Comparison of ENCODE assay signal across 20 cellular contexts in the genomic region with DNA sequence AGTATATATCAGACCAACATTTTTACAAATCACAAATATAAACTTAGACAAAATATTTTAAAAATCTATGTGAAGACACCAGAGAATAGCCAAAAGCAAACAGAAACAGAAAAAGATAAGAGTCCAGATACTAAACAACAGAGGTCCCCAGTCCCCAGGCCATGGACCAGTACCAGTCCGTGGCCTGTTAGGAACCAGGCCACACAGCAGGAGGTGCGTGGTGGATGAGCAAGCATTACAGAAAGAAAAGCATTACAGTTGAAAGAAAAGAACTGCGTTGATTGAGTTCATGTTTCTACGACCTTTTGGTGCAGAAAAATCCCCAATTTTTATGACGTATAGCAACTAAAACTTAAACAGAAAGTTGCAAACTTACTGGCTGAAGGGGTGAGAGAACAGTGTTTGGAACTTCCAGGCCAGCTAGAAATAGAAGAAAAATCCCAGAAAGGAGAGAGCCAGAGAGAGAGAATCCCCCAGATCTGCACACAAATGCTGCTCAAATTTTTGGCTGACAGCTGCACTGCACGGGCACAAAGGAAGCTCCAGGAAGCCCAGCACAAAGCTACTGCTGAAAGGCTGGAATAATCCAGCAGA.
DNase-seq lines count a peak whose midpoint lies in the region; ATAC-seq lines count a peak whose summit lies in the region.
"Had no signal": no experiment of that assay in that cellular context is flagged by ENCODE, and none has a peak within 500 bp of the region (broad histone marks: within the 10 kb centered on the region; RNA-seq: fewer than 3 reads in every experiment).

No MANE protein-coding gene starts in this region.

- H3K4me3 ChIP-seq in ectodermal cell (ENCODE audit: insufficient read depth, low read depth, low read length), result no peak overlapping the region
- H3K4me3 ChIP-seq: BLaER1, PC-9, SK-N-MC had no signal

- 65 to 69% methylated on average over 6 of the region's 6 CpGs for WGBS in ectodermal cell, 2 experiments

- no peak overlapping the region for H3K4me3 Mint-ChIP-seq in activated CD4-positive, alpha-beta T cell treated with anti-CD3 and anti-CD28 coated beads, Interleukin-2, amount 10 ng/mL, durations not matched to agents 7 days and 5 days
- no peak overlapping the region for H3K4me3 Mint-ChIP-seq in stimulated activated effector memory CD8-positive, alpha-beta T cell treated with anti-CD3 and anti-CD28 coated beads, Interleukin-12 subunit alpha, Interleukin-12 subunit beta, amount 100 ng/mL, for 72 hours

- peak; percentile 3 for DNase-seq in activated CD4-positive, alpha-beta T cell treated with anti-CD3 and anti-CD28 coated beads, Interleukin-2, amount 10 ng/mL, durations not matched to agents 7 days and 5 days
- DNase-seq in activated CD4-positive, alpha-beta T cell treated with anti-CD3 and anti-CD28 coated beads, Interleukin-2, amount 50 U/mL, for 4 hours, result no peak
- DNase-seq in NCI-H1694 (lab: John Stamatoyannopoulos, UW), result peak; percentile 84
- peak in 1 of 2 donors; percentile 38 for DNase-seq in stimulated activated effector memory CD8-positive, alpha-beta T cell treated with anti-CD3 and anti-CD28 coated beads, Interleukin-12 subunit alpha, Interleukin-12 subunit beta, amount 100 ng/mL, for 72 hours (ENCODE audit: low spot score in 2 of 2)
- no peak for DNase-seq in DMS 273 (lab: John Stamatoyannopoulos, UW; ENCODE audit: unreplicated experiment)
- DNase-seq: DMS153; EL; MV-4-11; NCI-H1436; NCI-H2081 treated with DMSO at 0.1 percent for 48 hours; NCI-H2227 treated with DMSO at 0.1 percent for 48 hours; NCI-H526; NK-92 treated with Interleukin-12 subunit alpha and Interleukin-12 subunit beta, amount 100 ng/mL, for 24 hours; PC-9 had no signal

- H3K4me1 Mint-ChIP-seq in activated CD4-positive, alpha-beta T cell treated with anti-CD3 and anti-CD28 coated beads, Interleukin-2, amount 10 ng/mL, durations not matched to agents 7 days and 5 days, result no peaks in the 10 kb centered on the region
- H3K4me1 Mint-ChIP-seq in stimulated activated effector memory CD8-positive, alpha-beta T cell treated with anti-CD3 and anti-CD28 coated beads, Interleukin-12 subunit alpha, Interleukin-12 subunit beta, amount 100 ng/mL, for 72 hours, result peaks cover 7% of the 10 kb centered on the region

- peaks cover 15% of the 10 kb centered on the region for H3K27me3 Mint-ChIP-seq in activated CD4-positive, alpha-beta T cell treated with anti-CD3 and anti-CD28 coated beads, Interleukin-2, amount 10 ng/mL, durations not matched to agents 7 days and 5 days

- H3K9me3 ChIP-seq in ectodermal cell (ENCODE audit: control insufficient read depth, low read length), result no peaks in the 10 kb centered on the region
- H3K9me3 ChIP-seq: BLaER1 had no signal

- H3K9me3 Mint-ChIP-seq in activated CD4-positive, alpha-beta T cell treated with anti-CD3 and anti-CD28 coated beads, Interleukin-2, amount 10 ng/mL, durations not matched to agents 7 days and 5 days, result no peaks in the 10 kb centered on the region
- H3K9me3 Mint-ChIP-seq in stimulated activated effector memory CD8-positive, alpha-beta T cell treated with anti-CD3 and anti-CD28 coated beads, Interleukin-12 subunit alpha, Interleukin-12 subunit beta, amount 100 ng/mL, for 72 hours, result no peaks in the 10 kb centered on the region

- ATAC-seq in stimulated activated effector memory CD8-positive, alpha-beta T cell treated with anti-CD3 and anti-CD28 coated beads, Interleukin-12 subunit alpha, Interleukin-12 subunit beta, amount 100 ng/mL, for 72 hours, result no peak
- ATAC-seq in GM21619 (IDR thresholded peaks at IDR 0.05; ENCODE audit: unreplicated experiment) (no peak), GM18517 (IDR thresholded peaks at IDR 0.05; ENCODE audit: unreplicated experiment) (no peak)

- POLR2A ChIA-PET in activated CD4-positive, alpha-beta T cell treated with anti-CD3 and anti-CD28 coated beads, Interleukin-2, amount 10 ng/mL, durations not matched to agents 7 days and 5 days (lab: Charles Lee), result no interaction called here

- no peaks in the 10 kb centered on the region for H3K27me3 ChIP-seq in ectodermal cell (ENCODE audit: control insufficient read depth, insufficient read depth, low read length, poor library complexity, severe bottlenecking)
- H3K27me3 ChIP-seq: BLaER1 had no signal

- peaks cover 41% of the 10 kb centered on the region for H3K4me1 ChIP-seq in ectodermal cell (ENCODE audit: control insufficient read depth, insufficient read depth, low read length)

- no peaks in the 10 kb centered on the region for H3K36me3 Mint-ChIP-seq in activated CD4-positive, alpha-beta T cell treated with anti-CD3 and anti-CD28 coated beads, Interleukin-2, amount 10 ng/mL, durations not matched to agents 7 days and 5 days (ENCODE audit: low read depth)
- no peaks in the 10 kb centered on the region for H3K36me3 Mint-ChIP-seq in stimulated activated effector memory CD8-positive, alpha-beta T cell treated with anti-CD3 and anti-CD28 coated beads, Interleukin-12 subunit alpha, Interleukin-12 subunit beta, amount 100 ng/mL, for 72 hours

- H3K36me3 ChIP-seq in ectodermal cell (ENCODE audit: control insufficient read depth, insufficient read depth, low read length), result no peaks in the 10 kb centered on the region
- H3K36me3 ChIP-seq: BLaER1 had no signal

- no peak overlapping the region for H3K27ac Mint-ChIP-seq in activated CD4-positive, alpha-beta T cell treated with anti-CD3 and anti-CD28 coated beads, Interleukin-2, amount 10 ng/mL, durations not matched to agents 7 days and 5 days
- H3K27ac Mint-ChIP-seq in stimulated activated effector memory CD8-positive, alpha-beta T cell treated with anti-CD3 and anti-CD28 coated beads, Interleukin-12 subunit alpha, Interleukin-12 subunit beta, amount 100 ng/mL, for 72 hours, result peak overlapping the region; percentile 60

- H3K27ac ChIP-seq in ectodermal cell (ENCODE audit: insufficient read depth, low read depth, low read length, poor library complexity, severe bottlenecking), result peak overlapping the region; percentile 40
- H3K27ac ChIP-seq: 22Rv1, BLaER1, PC-9, SK-N-MC had no signal

- CTCF ChIA-PET in activated CD4-positive, alpha-beta T cell treated with anti-CD3 and anti-CD28 coated beads, Interleukin-2, amount 10 ng/mL, durations not matched to agents 7 days and 5 days (lab: Charles Lee), result no interaction called here

Comparison
In these comparisons a context has a peak if more than half of its experiments do, and no peak if none do; other contexts are left out.
1. DNase-seq: peak in activated CD4-positive, alpha-beta T cell treated with anti-CD3 and anti-CD28 coated beads, Interleukin-2, amount 10 ng/mL, durations not matched to agents 7 days and 5 days (single experiment) and NCI-H1694 (single experiment); none in activated CD4-positive, alpha-beta T cell treated with anti-CD3 and anti-CD28 coated beads, Interleukin-2, amount 50 U/mL, for 4 hours (0 of 2) and DMS 273 (single experiment).